Comparison of ENCODE assay signal across 1 cellular context in the genomic region with DNA sequence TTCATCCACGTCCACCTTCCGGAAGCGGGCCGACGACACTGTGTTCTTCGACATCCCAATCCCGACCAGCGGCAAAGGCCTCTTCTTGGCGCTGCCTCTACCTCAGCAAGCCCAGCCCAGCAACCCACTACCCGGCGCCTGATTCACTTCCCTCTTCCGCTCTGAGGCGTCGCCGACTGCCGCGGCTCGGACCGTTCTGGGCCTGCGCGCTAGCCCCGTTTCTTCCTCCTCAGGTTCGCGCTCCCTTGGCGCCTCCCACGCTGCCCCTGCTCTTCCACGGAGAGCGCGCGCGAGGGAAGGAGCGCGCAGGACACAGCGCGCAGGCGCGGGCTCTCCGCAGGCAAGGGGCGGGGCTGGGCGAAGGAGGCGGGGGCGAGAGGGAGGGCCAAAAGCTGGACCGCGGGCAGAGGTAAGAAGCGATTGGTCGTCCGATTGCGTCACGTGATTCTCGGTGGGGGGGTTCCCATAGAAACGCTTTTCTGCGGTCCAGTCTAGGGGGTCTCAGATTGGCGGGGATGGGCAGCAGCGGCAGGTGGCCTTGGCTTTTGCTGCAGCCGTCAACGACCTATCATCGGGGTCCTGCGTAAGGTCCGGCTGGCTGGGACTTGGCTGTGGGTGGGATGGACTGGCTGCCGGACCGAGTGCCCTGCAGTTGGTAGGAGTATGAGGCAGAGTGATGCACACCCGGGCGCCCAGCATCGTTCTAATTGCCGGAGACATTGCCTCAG.
TF ChIP-seq lines count a peak whose summit lies in the region.

A gene (minus strand): TSS at position 178 of the 728 bp plus-strand sequence. CDS start 124 bp downstream, at position 54.

TF ChIP-seq in K562, 482 proteins besides CTCF, POLR2A, EP300 and RAD21 (continued from another document and continues in another):
- TF ChIP-seq ATF1 (CRISPR knock-in tag; IDR thresholded peaks at IDR 0.05): no peak
- TF ChIP-seq ATF1 (tag; IDR thresholded peaks at IDR 0.05): peak; percentile 60
- peak; percentile 94 for TF ChIP-seq RFX1 (IDR thresholded peaks at IDR 0.05)
- TF ChIP-seq, protein P1, sequence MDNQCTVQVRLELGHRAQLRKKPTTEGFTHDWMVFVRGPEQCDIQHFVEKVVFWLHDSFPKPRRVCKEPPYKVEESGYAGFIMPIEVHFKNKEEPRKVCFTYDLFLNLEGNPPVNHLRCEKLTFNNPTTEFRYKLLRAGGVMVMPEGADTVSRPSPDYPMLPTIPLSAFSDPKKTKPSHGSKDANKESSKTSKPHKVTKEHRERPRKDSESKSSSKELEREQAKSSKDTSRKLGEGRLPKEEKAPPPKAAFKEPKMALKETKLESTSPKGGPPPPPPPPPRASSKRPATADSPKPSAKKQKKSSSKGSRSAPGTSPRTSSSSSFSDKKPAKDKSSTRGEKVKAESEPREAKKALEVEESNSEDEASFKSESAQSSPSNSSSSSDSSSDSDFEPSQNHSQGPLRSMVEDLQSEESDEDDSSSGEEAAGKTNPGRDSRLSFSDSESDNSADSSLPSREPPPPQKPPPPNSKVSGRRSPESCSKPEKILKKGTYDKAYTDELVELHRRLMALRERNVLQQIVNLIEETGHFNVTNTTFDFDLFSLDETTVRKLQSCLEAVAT (IDR thresholded peaks at IDR 0.05): 0 out of 4 replicates have a peak, but pooled peaks of 1 of the 2 experiments have one; percentile 33
- TF ChIP-seq C11orf30 (IDR thresholded peaks at IDR 0.05; ENCODE audit: low read depth): peak; percentile 29; the same call in 1 of the 2 replicates
- TF ChIP-seq, protein P2, sequence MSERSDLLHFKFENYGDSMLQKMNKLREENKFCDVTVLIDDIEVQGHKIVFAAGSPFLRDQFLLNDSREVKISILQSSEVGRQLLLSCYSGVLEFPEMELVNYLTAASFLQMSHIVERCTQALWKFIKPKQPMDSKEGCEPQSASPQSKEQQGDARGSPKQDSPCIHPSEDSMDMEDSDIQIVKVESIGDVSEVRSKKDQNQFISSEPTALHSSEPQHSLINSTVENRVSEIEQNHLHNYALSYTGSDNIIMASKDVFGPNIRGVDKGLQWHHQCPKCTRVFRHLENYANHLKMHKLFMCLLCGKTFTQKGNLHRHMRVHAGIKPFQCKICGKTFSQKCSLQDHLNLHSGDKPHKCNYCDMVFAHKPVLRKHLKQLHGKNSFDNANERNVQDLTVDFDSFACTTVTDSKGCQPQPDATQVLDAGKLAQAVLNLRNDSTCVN (CRISPR knock-in tag; IDR thresholded peaks at IDR 0.05): 0 out of 2 replicates have a peak, but pooled peaks have one; percentile 5
- TF ChIP-seq, protein P3, sequence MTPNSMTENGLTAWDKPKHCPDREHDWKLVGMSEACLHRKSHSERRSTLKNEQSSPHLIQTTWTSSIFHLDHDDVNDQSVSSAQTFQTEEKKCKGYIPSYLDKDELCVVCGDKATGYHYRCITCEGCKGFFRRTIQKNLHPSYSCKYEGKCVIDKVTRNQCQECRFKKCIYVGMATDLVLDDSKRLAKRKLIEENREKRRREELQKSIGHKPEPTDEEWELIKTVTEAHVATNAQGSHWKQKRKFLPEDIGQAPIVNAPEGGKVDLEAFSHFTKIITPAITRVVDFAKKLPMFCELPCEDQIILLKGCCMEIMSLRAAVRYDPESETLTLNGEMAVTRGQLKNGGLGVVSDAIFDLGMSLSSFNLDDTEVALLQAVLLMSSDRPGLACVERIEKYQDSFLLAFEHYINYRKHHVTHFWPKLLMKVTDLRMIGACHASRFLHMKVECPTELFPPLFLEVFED (CRISPR knock-in tag; conservative IDR thresholded peaks at IDR 0.05): 0 out of 2 replicates have a peak, but pooled peaks have one; percentile 28
- TF ChIP-seq, protein P4, sequence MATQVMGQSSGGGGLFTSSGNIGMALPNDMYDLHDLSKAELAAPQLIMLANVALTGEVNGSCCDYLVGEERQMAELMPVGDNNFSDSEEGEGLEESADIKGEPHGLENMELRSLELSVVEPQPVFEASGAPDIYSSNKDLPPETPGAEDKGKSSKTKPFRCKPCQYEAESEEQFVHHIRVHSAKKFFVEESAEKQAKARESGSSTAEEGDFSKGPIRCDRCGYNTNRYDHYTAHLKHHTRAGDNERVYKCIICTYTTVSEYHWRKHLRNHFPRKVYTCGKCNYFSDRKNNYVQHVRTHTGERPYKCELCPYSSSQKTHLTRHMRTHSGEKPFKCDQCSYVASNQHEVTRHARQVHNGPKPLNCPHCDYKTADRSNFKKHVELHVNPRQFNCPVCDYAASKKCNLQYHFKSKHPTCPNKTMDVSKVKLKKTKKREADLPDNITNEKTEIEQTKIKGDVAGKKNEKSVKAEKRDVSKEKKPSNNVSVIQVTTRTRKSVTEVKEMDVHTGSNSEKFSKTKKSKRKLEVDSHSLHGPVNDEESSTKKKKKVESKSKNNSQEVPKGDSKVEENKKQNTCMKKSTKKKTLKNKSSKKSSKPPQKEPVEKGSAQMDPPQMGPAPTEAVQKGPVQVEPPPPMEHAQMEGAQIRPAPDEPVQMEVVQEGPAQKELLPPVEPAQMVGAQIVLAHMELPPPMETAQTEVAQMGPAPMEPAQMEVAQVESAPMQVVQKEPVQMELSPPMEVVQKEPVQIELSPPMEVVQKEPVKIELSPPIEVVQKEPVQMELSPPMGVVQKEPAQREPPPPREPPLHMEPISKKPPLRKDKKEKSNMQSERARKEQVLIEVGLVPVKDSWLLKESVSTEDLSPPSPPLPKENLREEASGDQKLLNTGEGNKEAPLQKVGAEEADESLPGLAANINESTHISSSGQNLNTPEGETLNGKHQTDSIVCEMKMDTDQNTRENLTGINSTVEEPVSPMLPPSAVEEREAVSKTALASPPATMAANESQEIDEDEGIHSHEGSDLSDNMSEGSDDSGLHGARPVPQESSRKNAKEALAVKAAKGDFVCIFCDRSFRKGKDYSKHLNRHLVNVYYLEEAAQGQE (CRISPR knock-in tag; IDR thresholded peaks at IDR 0.05; ENCODE audit: low read depth): no peak
- TF ChIP-seq, protein P5, sequence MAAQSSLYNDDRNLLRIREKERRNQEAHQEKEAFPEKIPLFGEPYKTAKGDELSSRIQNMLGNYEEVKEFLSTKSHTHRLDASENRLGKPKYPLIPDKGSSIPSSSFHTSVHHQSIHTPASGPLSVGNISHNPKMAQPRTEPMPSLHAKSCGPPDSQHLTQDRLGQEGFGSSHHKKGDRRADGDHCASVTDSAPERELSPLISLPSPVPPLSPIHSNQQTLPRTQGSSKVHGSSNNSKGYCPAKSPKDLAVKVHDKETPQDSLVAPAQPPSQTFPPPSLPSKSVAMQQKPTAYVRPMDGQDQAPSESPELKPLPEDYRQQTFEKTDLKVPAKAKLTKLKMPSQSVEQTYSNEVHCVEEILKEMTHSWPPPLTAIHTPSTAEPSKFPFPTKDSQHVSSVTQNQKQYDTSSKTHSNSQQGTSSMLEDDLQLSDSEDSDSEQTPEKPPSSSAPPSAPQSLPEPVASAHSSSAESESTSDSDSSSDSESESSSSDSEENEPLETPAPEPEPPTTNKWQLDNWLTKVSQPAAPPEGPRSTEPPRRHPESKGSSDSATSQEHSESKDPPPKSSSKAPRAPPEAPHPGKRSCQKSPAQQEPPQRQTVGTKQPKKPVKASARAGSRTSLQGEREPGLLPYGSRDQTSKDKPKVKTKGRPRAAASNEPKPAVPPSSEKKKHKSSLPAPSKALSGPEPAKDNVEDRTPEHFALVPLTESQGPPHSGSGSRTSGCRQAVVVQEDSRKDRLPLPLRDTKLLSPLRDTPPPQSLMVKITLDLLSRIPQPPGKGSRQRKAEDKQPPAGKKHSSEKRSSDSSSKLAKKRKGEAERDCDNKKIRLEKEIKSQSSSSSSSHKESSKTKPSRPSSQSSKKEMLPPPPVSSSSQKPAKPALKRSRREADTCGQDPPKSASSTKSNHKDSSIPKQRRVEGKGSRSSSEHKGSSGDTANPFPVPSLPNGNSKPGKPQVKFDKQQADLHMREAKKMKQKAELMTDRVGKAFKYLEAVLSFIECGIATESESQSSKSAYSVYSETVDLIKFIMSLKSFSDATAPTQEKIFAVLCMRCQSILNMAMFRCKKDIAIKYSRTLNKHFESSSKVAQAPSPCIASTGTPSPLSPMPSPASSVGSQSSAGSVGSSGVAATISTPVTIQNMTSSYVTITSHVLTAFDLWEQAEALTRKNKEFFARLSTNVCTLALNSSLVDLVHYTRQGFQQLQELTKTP (IDR thresholded peaks at IDR 0.05; ENCODE audit: low read depth in 1 of 2, partially characterized antibody in 2 of 2): peak in 1 of 2 experiments; percentile 23
- TF ChIP-seq HDAC8 (tag; IDR thresholded peaks at IDR 0.05): no peak
- TF ChIP-seq ZNF253 (CRISPR knock-in tag; conservative IDR thresholded peaks at IDR 0.05): no peak
- TF ChIP-seq ASH1L (IDR thresholded peaks at IDR 0.05; ENCODE audit: borderline replicate concordance, low read depth, partially characterized antibody): no peak
- TF ChIP-seq, protein P6, sequence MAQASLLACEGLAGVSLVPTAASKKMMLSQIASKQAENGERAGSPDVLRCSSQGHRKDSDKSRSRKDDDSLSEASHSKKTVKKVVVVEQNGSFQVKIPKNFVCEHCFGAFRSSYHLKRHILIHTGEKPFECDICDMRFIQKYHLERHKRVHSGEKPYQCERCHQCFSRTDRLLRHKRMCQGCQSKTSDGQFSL (CRISPR knock-in tag; IDR thresholded peaks at IDR 0.05): peak; percentile 98
- TF ChIP-seq, protein P6 (tag; IDR thresholded peaks at IDR 0.05): peak in 1 of 2 experiments; percentile 86; a peak in 2 of 4 replicates
- TF ChIP-seq MTA2 (IDR thresholded peaks at IDR 0.05; ENCODE audit: low read depth): peak; percentile 63
- TF ChIP-seq, protein P7, sequence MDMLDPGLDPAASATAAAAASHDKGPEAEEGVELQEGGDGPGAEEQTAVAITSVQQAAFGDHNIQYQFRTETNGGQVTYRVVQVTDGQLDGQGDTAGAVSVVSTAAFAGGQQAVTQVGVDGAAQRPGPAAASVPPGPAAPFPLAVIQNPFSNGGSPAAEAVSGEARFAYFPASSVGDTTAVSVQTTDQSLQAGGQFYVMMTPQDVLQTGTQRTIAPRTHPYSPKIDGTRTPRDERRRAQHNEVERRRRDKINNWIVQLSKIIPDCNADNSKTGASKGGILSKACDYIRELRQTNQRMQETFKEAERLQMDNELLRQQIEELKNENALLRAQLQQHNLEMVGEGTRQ (CRISPR knock-in tag; IDR thresholded peaks at IDR 0.05): peak; percentile 96
- no peak for TF ChIP-seq ZNF217 (CRISPR knock-in tag; IDR thresholded peaks at IDR 0.05)
- TF ChIP-seq ETV1 (tag; conservative IDR thresholded peaks at IDR 0.05; ENCODE audit: low read depth): peak; percentile 75
- peak; percentile 7 to 88; a peak in 3 of 4 replicates for TF ChIP-seq KDM1A (IDR thresholded peaks at IDR 0.05)
- TF ChIP-seq, protein P8, sequence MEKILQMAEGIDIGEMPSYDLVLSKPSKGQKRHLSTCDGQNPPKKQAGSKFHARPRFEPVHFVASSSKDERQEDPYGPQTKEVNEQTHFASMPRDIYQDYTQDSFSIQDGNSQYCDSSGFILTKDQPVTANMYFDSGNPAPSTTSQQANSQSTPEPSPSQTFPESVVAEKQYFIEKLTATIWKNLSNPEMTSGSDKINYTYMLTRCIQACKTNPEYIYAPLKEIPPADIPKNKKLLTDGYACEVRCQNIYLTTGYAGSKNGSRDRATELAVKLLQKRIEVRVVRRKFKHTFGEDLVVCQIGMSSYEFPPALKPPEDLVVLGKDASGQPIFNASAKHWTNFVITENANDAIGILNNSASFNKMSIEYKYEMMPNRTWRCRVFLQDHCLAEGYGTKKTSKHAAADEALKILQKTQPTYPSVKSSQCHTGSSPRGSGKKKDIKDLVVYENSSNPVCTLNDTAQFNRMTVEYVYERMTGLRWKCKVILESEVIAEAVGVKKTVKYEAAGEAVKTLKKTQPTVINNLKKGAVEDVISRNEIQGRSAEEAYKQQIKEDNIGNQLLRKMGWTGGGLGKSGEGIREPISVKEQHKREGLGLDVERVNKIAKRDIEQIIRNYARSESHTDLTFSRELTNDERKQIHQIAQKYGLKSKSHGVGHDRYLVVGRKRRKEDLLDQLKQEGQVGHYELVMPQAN (IDR thresholded peaks at IDR 0.05; ENCODE audit: borderline replicate concordance): peak; percentile 68; the same call in 1 of the 2 replicates
- TF ChIP-seq, protein P9, sequence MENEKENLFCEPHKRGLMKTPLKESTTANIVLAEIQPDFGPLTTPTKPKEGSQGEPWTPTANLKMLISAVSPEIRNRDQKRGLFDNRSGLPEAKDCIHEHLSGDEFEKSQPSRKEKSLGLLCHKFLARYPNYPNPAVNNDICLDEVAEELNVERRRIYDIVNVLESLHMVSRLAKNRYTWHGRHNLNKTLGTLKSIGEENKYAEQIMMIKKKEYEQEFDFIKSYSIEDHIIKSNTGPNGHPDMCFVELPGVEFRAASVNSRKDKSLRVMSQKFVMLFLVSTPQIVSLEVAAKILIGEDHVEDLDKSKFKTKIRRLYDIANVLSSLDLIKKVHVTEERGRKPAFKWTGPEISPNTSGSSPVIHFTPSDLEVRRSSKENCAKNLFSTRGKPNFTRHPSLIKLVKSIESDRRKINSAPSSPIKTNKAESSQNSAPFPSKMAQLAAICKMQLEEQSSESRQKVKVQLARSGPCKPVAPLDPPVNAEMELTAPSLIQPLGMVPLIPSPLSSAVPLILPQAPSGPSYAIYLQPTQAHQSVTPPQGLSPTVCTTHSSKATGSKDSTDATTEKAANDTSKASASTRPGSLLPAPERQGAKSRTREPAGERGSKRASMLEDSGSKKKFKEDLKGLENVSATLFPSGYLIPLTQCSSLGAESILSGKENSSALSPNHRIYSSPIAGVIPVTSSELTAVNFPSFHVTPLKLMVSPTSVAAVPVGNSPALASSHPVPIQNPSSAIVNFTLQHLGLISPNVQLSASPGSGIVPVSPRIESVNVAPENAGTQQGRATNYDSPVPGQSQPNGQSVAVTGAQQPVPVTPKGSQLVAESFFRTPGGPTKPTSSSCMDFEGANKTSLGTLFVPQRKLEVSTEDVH (IDR thresholded peaks at IDR 0.05; ENCODE audit: low read depth, partially characterized antibody): peak; percentile 68
- peak; percentile 87 for TF ChIP-seq ETV5 (CRISPR knock-in tag; IDR thresholded peaks at IDR 0.05; ENCODE audit: low read depth)
- TF ChIP-seq RBM39 (optimal IDR thresholded peaks at IDR 0.05; ENCODE audit: low read depth, low read length): no peak
- peak; percentile 30; the same call in 1 of the 2 replicates for TF ChIP-seq ZNF263 (CRISPR knock-in tag; IDR thresholded peaks at IDR 0.05; ENCODE audit: borderline replicate concordance)
- TF ChIP-seq, protein P10, sequence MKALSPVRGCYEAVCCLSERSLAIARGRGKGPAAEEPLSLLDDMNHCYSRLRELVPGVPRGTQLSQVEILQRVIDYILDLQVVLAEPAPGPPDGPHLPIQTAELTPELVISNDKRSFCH (CRISPR knock-in tag; IDR thresholded peaks at IDR 0.05): no peak
- TF ChIP-seq, protein P10 (tag; IDR thresholded peaks at IDR 0.05): peak; percentile 84
- TF ChIP-seq ZBTB17 (CRISPR knock-in tag; IDR thresholded peaks at IDR 0.05): no peak
- no peak for TF ChIP-seq PTRF (tag; IDR thresholded peaks at IDR 0.05)
- TF ChIP-seq, protein P11, sequence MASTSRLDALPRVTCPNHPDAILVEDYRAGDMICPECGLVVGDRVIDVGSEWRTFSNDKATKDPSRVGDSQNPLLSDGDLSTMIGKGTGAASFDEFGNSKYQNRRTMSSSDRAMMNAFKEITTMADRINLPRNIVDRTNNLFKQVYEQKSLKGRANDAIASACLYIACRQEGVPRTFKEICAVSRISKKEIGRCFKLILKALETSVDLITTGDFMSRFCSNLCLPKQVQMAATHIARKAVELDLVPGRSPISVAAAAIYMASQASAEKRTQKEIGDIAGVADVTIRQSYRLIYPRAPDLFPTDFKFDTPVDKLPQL (IDR thresholded peaks at IDR 0.05; ENCODE audit: extremely low read depth, insufficient read length): no peak
- no peak for TF ChIP-seq RBM17 (IDR thresholded peaks at IDR 0.05; ENCODE audit: borderline replicate concordance, low read depth, low read length)
- no peak for TF ChIP-seq COPS2 (conservative IDR thresholded peaks at IDR 0.05)
- peak; percentile 91 for TF ChIP-seq ELF1 (tag; IDR thresholded peaks at IDR 0.05)
- no peak; the same call in 1 of the 2 replicates for TF ChIP-seq EP400 (IDR thresholded peaks at IDR 0.05)
